In genomic region chr10:93398528-93398927, GRCh38 we compare ENCODE assay signal across 24 cellular contexts.
"Had no signal": no experiment of that assay in that cellular context is flagged by ENCODE, and none has a peak within 500 bp of the region (broad histone marks: within the 10 kb centered on the region; RNA-seq: fewer than 3 reads in every experiment).

No MANE protein-coding gene starts in this region.

- DNase-seq: activated CD4-positive, alpha-beta memory T cell treated with anti-CD3 and anti-CD28 coated beads, Interleukin-2, amount 10 ng/mL, durations not matched to agents 7 days and 5 days; activated CD4-positive, alpha-beta T cell treated with anti-CD3 and anti-CD28 coated beads, Interleukin-2, amount 10 ng/mL, durations not matched to agents 24 days and 14 days; activated CD4-positive, CD25-positive, alpha-beta regulatory T cell; activated naive CD4-positive, alpha-beta T cell; activated naive CD8-positive, alpha-beta T cell treated with anti-CD3 and anti-CD28 coated beads, Interleukin-2, amount 10 ng/mL, durations not matched to agents 7 days and 5 days; amniotic stem cell; effector CD4-positive, alpha-beta T cell; foreskin keratinocyte; immature natural killer cell; mammary epithelial cell; midbrain; retina; sigmoid colon; stimulated activated CD4-positive, alpha-beta T cell treated with anti-CD3 and anti-CD28 coated beads, Interleukin-15, amount 100 ng/mL, for 24 hours; stimulated activated naive B cell treated with anti-CD40 and anti-IgM and Interleukin-4, amounts not matched to agents 10 μg/mL and 1 μg/mL and 100 μg/mL, for 72 hours; T1000 had no signal

- H3K27me3 Mint-ChIP-seq: activated CD4-positive, alpha-beta memory T cell treated with anti-CD3 and anti-CD28 coated beads, Interleukin-2, amount 10 ng/mL, durations not matched to agents 7 days and 5 days; activated CD4-positive, alpha-beta T cell treated with anti-CD3 and anti-CD28 coated beads, Interleukin-2, amount 10 ng/mL, durations not matched to agents 24 days and 14 days; dendritic cell treated with granulocyte-macrophage colony-stimulating factor and Interleukin-4, amounts not matched to agents 40 ng/mL and 50 ng/mL, for 4 days; progenitor cell of endocrine pancreas; type B pancreatic cell had no signal

- H3K4me1 Mint-ChIP-seq: activated CD4-positive, alpha-beta T cell treated with anti-CD3 and anti-CD28 coated beads, Interleukin-2, amount 10 ng/mL, durations not matched to agents 24 days and 14 days; activated naive CD8-positive, alpha-beta T cell treated with anti-CD3 and anti-CD28 coated beads, Interleukin-2, amount 10 ng/mL, durations not matched to agents 7 days and 5 days; immature natural killer cell; stimulated activated naive B cell treated with anti-CD40 and anti-IgM and Interleukin-4, amounts not matched to agents 10 μg/mL and 1 μg/mL and 100 μg/mL, for 72 hours had no signal

- ATAC-seq: foreskin keratinocyte; left lobe of liver; stimulated activated naive B cell treated with anti-CD40 and anti-IgM and Interleukin-4, amounts not matched to agents 10 μg/mL and 1 μg/mL and 100 μg/mL, for 72 hours had no signal

- H3K4me3 ChIP-seq: hepatocyte, sigmoid colon, smooth muscle cell had no signal

- H3K79me2 ChIP-seq: hepatocyte had no signal

- H3K9me3 Mint-ChIP-seq: activated CD4-positive, alpha-beta memory T cell treated with anti-CD3 and anti-CD28 coated beads, Interleukin-2, amount 10 ng/mL, durations not matched to agents 7 days and 5 days; activated CD4-positive, alpha-beta T cell treated with anti-CD3 and anti-CD28 coated beads, Interleukin-2, amount 10 ng/mL, durations not matched to agents 24 days and 14 days; activated naive CD8-positive, alpha-beta T cell treated with anti-CD3 and anti-CD28 coated beads, Interleukin-2, amount 10 ng/mL, durations not matched to agents 7 days and 5 days; activated T-helper 2 cell treated with anti-CD3 and anti-CD28 coated beads, Interferon-gamma antibody, Interleukin-2, Interleukin-4, amounts not matched to agents 10 μg/mL and 5 μg/mL and 100 μg/mL, durations not matched to agents 14 hours and 24 hours and 36 hours; dendritic cell treated with granulocyte-macrophage colony-stimulating factor and Interleukin-4, amounts not matched to agents 40 ng/mL and 50 ng/mL, for 4 days; immature natural killer cell; stimulated activated naive B cell treated with anti-CD40 and anti-IgM and Interleukin-4, amounts not matched to agents 10 μg/mL and 1 μg/mL and 100 μg/mL, for 72 hours; T-helper 1 cell treated with Interleukin-12 subunit alpha and Interleukin-12 subunit beta and Interleukin-4 antibody, amounts not matched to agents 30 μg/mL and 1 μg/mL, for 36 hours; type B pancreatic cell had no signal

- H3K9me3 ChIP-seq: sigmoid colon had no signal

- H3K27ac Mint-ChIP-seq: activated CD4-positive, alpha-beta memory T cell treated with anti-CD3 and anti-CD28 coated beads, Interleukin-2, amount 10 ng/mL, durations not matched to agents 7 days and 5 days; activated naive CD8-positive, alpha-beta T cell treated with anti-CD3 and anti-CD28 coated beads, Interleukin-2, amount 10 ng/mL, durations not matched to agents 7 days and 5 days; activated T-helper 2 cell treated with anti-CD3 and anti-CD28 coated beads, Interferon-gamma antibody, Interleukin-2, Interleukin-4, amounts not matched to agents 10 μg/mL and 5 μg/mL and 100 μg/mL, durations not matched to agents 14 hours and 24 hours and 36 hours; dendritic cell treated with granulocyte-macrophage colony-stimulating factor and Interleukin-4, amounts not matched to agents 40 ng/mL and 50 ng/mL, for 4 days; stimulated activated naive B cell treated with anti-CD40 and anti-IgM and Interleukin-4, amounts not matched to agents 10 μg/mL and 1 μg/mL and 100 μg/mL, for 72 hours; T-helper 1 cell treated with Interleukin-12 subunit alpha and Interleukin-12 subunit beta and Interleukin-4 antibody, amounts not matched to agents 30 μg/mL and 1 μg/mL, for 36 hours; type B pancreatic cell had no signal

- H3K36me3 Mint-ChIP-seq: activated naive CD8-positive, alpha-beta T cell treated with anti-CD3 and anti-CD28 coated beads, Interleukin-2, amount 10 ng/mL, durations not matched to agents 7 days and 5 days; immature natural killer cell; stimulated activated naive B cell treated with anti-CD40 and anti-IgM and Interleukin-4, amounts not matched to agents 10 μg/mL and 1 μg/mL and 100 μg/mL, for 72 hours had no signal

- H3K4me2 ChIP-seq: hepatocyte, smooth muscle cell had no signal

- H3K27ac ChIP-seq: foreskin keratinocyte, hepatocyte had no signal

- H3K4me3 Mint-ChIP-seq: activated CD4-positive, alpha-beta memory T cell treated with anti-CD3 and anti-CD28 coated beads, Interleukin-2, amount 10 ng/mL, durations not matched to agents 7 days and 5 days; activated CD4-positive, alpha-beta T cell treated with anti-CD3 and anti-CD28 coated beads, Interleukin-2, amount 10 ng/mL, durations not matched to agents 24 days and 14 days; activated naive CD8-positive, alpha-beta T cell treated with anti-CD3 and anti-CD28 coated beads, Interleukin-2, amount 10 ng/mL, durations not matched to agents 7 days and 5 days; dendritic cell treated with granulocyte-macrophage colony-stimulating factor and Interleukin-4, amounts not matched to agents 40 ng/mL and 50 ng/mL, for 4 days; immature natural killer cell; stimulated activated naive B cell treated with anti-CD40 and anti-IgM and Interleukin-4, amounts not matched to agents 10 μg/mL and 1 μg/mL and 100 μg/mL, for 72 hours; T-helper 1 cell treated with Interleukin-12 subunit alpha and Interleukin-12 subunit beta and Interleukin-4 antibody, amounts not matched to agents 30 μg/mL and 1 μg/mL, for 36 hours; type B pancreatic cell had no signal

- H3K27me3 ChIP-seq: foreskin keratinocyte, hepatocyte, sigmoid colon had no signal
